Comparison of ENCODE assay signal across 9 cellular contexts in genomic region chr1:177865807-177866206, GRCh38.
"Had no signal": no experiment of that assay in that cellular context is flagged by ENCODE, and none has a peak within 500 bp of the region (broad histone marks: within the 10 kb centered on the region; RNA-seq: fewer than 3 reads in every experiment).

No MANE protein-coding gene starts in this region.

- DNase-seq: GM23248, GOT3, H7, HFFc6 had no signal

- ATAC-seq: HCT116, HepG2 had no signal

- H2AFZ ChIP-seq: GM23248 had no signal

- H3K4me1 Mint-ChIP-seq: IgD-negative memory B cell had no signal

- H3K4me3 ChIP-seq: GM23248, HAP-1 had no signal

- H3K36me3 Mint-ChIP-seq: IgD-negative memory B cell had no signal

- H3K9ac ChIP-seq: GM23248 had no signal

- H3K27ac Mint-ChIP-seq: HFFc6, IgD-negative memory B cell had no signal

- H3K27ac ChIP-seq: GM23248, HL-60 had no signal

- H3K4me3 Mint-ChIP-seq: HFFc6, IgD-negative memory B cell had no signal

- H3K4me1 ChIP-seq: HAP-1 had no signal

- H3K36me3 ChIP-seq: HAP-1 had no signal

- H3K9me3 ChIP-seq: HAP-1 had no signal

- H3K27me3 Mint-ChIP-seq: IgD-negative memory B cell had no signal
